ENCODE assay signal across 2 cellular contexts in the genomic region with DNA sequence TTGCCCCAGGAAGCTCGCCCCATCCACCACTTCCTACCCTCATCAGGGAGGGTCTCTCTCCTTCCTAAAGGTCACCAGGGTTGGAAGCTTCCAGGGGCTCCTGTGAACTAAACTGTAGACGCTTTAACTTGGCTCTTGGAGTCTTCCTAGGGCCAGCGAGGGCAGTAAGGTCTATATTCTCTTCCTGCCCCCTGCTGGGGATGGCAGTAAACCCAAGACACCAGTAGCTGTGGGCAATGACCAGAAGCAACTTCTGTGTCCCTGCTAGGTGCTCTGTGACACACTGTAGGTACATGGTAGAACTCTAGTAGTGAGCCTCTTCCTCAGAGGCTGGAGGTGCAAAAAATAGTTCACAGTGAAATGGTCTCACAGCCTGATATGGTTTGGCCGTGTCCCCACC.
TF ChIP-seq lines count a peak whose summit lies in the region.

No MANE protein-coding gene starts in this region.

TF ChIP-seq in liver, 16 proteins besides CTCF, POLR2A, EP300 and RAD21:
- TF ChIP-seq, protein P1, sequence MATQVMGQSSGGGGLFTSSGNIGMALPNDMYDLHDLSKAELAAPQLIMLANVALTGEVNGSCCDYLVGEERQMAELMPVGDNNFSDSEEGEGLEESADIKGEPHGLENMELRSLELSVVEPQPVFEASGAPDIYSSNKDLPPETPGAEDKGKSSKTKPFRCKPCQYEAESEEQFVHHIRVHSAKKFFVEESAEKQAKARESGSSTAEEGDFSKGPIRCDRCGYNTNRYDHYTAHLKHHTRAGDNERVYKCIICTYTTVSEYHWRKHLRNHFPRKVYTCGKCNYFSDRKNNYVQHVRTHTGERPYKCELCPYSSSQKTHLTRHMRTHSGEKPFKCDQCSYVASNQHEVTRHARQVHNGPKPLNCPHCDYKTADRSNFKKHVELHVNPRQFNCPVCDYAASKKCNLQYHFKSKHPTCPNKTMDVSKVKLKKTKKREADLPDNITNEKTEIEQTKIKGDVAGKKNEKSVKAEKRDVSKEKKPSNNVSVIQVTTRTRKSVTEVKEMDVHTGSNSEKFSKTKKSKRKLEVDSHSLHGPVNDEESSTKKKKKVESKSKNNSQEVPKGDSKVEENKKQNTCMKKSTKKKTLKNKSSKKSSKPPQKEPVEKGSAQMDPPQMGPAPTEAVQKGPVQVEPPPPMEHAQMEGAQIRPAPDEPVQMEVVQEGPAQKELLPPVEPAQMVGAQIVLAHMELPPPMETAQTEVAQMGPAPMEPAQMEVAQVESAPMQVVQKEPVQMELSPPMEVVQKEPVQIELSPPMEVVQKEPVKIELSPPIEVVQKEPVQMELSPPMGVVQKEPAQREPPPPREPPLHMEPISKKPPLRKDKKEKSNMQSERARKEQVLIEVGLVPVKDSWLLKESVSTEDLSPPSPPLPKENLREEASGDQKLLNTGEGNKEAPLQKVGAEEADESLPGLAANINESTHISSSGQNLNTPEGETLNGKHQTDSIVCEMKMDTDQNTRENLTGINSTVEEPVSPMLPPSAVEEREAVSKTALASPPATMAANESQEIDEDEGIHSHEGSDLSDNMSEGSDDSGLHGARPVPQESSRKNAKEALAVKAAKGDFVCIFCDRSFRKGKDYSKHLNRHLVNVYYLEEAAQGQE (IDR thresholded peaks at IDR 0.05) = no peak
- TF ChIP-seq RXRA (IDR thresholded peaks at IDR 0.05) (no peak), HNF4G (IDR thresholded peaks at IDR 0.05) (no peak), FOXA1 (IDR thresholded peaks at IDR 0.05) (no peak), GABPA (IDR thresholded peaks at IDR 0.05 in 1 of 2, conservative IDR thresholded peaks at IDR 0.05 in 1 of 2) (no peak)
- TF ChIP-seq, protein P2, sequence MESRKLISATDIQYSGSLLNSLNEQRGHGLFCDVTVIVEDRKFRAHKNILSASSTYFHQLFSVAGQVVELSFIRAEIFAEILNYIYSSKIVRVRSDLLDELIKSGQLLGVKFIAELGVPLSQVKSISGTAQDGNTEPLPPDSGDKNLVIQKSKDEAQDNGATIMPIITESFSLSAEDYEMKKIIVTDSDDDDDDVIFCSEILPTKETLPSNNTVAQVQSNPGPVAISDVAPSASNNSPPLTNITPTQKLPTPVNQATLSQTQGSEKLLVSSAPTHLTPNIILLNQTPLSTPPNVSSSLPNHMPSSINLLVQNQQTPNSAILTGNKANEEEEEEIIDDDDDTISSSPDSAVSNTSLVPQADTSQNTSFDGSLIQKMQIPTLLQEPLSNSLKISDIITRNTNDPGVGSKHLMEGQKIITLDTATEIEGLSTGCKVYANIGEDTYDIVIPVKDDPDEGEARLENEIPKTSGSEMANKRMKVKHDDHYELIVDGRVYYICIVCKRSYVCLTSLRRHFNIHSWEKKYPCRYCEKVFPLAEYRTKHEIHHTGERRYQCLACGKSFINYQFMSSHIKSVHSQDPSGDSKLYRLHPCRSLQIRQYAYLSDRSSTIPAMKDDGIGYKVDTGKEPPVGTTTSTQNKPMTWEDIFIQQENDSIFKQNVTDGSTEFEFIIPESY (IDR thresholded peaks at IDR 0.05) = no peak
- TF ChIP-seq, protein P3, sequence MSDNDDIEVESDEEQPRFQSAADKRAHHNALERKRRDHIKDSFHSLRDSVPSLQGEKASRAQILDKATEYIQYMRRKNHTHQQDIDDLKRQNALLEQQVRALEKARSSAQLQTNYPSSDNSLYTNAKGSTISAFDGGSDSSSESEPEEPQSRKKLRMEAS (IDR thresholded peaks at IDR 0.05) = no peak

TF ChIP-seq in HepG2, 621 proteins besides CTCF, POLR2A, EP300 and RAD21:
- TF ChIP-seq PHF20 (CRISPR knock-in tag; IDR thresholded peaks at IDR 0.05) (no peak), CEBPG (CRISPR knock-in tag; IDR thresholded peaks at IDR 0.05) (no peak), ZNF644 (CRISPR knock-in tag; IDR thresholded peaks at IDR 0.05; ENCODE audit: low read depth) (no peak), BHLHE40 (IDR thresholded peaks at IDR 0.05; ENCODE audit: low read length) (no peak), NFE2 (CRISPR knock-in tag; IDR thresholded peaks at IDR 0.05) (no peak), SNAPC2 (CRISPR knock-in tag; IDR thresholded peaks at IDR 0.05) (no peak), ZSCAN29 (CRISPR knock-in tag; conservative IDR thresholded peaks at IDR 0.05) (no peak), ZNF589 (CRISPR knock-in tag; conservative IDR thresholded peaks at IDR 0.05) (no peak), MTF2 (CRISPR knock-in tag; IDR thresholded peaks at IDR 0.05; ENCODE audit: borderline replicate concordance) (no peak), ZNF572 (CRISPR knock-in tag; IDR thresholded peaks at IDR 0.05) (no peak), REPIN1 (CRISPR knock-in tag; IDR thresholded peaks at IDR 0.05; ENCODE audit: borderline replicate concordance, low read depth) (no peak), ZNF317 (CRISPR knock-in tag; IDR thresholded peaks at IDR 0.05) (no peak), ZNF230 (CRISPR knock-in tag; IDR thresholded peaks at IDR 0.05) (no peak)
- TF ChIP-seq, protein P4, sequence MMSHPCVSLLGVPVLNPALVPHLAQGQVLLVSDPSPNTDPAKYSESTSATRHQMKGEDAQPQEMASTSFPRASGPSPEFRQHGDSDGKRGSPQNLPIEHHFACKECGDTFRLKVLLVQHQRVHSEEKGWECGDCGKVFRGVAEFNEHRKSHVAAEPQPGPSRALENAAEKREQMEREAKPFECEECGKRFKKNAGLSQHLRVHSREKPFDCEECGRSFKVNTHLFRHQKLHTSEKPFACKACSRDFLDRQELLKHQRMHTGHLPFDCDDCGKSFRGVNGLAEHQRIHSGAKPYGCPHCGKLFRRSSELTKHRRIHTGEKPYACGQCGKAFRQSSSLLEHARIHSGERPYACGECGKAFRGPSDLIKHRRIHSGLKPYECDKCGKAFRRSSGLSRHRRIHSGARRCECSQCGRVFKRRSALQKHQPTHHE (CRISPR knock-in tag; IDR thresholded peaks at IDR 0.05; ENCODE audit: borderline replicate concordance) = no peak
- TF ChIP-seq, protein P5, sequence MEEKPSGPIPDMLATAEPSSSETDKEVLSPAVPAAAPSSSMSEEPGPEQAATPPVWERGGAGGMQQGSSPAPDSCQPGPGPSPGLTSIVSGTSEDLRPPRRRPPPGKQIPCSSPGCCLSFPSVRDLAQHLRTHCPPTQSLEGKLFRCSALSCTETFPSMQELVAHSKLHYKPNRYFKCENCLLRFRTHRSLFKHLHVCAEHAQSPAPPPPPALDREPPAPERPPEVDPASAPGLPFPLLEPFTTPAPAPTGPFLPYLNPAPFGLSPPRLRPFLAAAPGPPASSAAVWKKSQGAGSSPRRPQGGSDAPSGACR (CRISPR knock-in tag; IDR thresholded peaks at IDR 0.05) = no peak
- TF ChIP-seq, protein P6, sequence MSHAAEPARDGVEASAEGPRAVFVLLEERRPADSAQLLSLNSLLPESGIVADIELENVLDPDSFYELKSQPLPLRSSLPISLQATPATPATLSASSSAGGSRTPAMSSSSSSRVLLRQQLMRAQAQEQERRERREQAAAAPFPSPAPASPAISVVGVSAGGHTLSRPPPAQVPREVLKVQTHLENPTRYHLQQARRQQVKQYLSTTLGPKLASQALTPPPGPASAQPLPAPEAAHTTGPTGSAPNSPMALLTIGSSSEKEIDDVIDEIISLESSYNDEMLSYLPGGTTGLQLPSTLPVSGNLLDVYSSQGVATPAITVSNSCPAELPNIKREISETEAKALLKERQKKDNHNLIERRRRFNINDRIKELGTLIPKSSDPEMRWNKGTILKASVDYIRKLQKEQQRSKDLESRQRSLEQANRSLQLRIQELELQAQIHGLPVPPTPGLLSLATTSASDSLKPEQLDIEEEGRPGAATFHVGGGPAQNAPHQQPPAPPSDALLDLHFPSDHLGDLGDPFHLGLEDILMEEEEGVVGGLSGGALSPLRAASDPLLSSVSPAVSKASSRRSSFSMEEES (CRISPR knock-in tag; IDR thresholded peaks at IDR 0.05) = no peak
- TF ChIP-seq, protein P7, sequence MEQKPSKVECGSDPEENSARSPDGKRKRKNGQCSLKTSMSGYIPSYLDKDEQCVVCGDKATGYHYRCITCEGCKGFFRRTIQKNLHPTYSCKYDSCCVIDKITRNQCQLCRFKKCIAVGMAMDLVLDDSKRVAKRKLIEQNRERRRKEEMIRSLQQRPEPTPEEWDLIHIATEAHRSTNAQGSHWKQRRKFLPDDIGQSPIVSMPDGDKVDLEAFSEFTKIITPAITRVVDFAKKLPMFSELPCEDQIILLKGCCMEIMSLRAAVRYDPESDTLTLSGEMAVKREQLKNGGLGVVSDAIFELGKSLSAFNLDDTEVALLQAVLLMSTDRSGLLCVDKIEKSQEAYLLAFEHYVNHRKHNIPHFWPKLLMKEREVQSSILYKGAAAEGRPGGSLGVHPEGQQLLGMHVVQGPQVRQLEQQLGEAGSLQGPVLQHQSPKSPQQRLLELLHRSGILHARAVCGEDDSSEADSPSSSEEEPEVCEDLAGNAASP (CRISPR knock-in tag; IDR thresholded peaks at IDR 0.05; ENCODE audit: borderline replicate concordance) = no peak
